Comparison of ENCODE assay signal across 1 cellular context in the genomic region with DNA sequence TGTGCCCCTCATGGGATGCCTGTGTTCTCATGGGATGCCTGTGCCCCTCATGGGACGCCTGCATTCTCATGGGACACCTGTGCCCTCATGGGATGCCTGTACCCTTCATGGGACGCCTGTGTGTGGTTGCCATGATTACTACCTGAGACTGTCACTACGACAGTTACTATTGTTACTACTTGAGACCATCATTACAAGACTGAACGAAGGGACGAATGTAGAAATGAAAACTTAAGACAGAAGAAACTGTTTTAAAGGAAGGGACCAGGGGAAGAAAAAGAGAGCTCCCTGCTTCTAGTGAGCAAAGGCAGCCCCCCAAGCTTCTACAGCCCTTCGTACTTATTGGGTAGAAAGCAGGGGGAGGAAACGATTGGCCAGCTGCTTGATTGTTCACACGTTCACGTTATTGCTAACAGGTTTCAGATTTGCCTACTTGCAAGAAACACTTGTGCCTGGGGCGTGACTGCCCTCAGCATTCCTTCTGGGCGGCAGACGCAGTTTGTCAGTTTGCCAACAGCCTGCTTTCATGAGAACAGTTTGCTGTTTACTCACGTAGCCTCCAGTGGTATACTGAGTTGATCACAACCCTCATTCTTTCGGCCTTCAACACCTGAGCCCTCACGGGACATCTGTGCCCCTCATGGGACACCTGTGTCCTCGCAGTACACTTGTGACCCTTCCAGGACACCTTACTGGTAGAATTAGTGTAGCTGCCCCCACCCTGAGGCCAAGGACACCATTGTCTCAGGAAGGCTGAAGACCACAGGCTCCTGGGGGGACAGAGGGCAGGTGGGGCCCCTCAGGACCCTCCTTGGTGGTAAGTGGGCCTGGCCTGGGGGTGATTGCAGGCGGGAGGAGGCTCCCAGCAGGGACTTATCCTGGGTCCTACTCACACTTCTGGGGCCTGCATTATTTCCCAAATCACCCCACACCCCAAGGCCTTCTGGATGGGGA.
TF ChIP-seq lines count a peak whose summit lies in the region.

No MANE protein-coding gene starts in this region.

TF ChIP-seq in IMR-90, 13 proteins besides CTCF, POLR2A, EP300 and RAD21:
- no peak for TF ChIP-seq BHLHE40 (IDR thresholded peaks at IDR 0.05; ENCODE audit: low read depth, low read length)
- TF ChIP-seq RFX5 (IDR thresholded peaks at IDR 0.05; ENCODE audit: low read depth, low read length), result no peak
- TF ChIP-seq NFE2L2 (IDR thresholded peaks at IDR 0.05; ENCODE audit: low read depth, low read length), result no peak
- TF ChIP-seq CHD1 (IDR thresholded peaks at IDR 0.05; ENCODE audit: low read depth, low read length), result no peak
- no peak for TF ChIP-seq RCOR1 (IDR thresholded peaks at IDR 0.05; ENCODE audit: insufficient replicate concordance, low read length)
- no peak for TF ChIP-seq MXI1 (IDR thresholded peaks at IDR 0.05; ENCODE audit: borderline replicate concordance, low read depth, low read length)
- no peak for TF ChIP-seq MAZ (IDR thresholded peaks at IDR 0.05; ENCODE audit: borderline replicate concordance, low read depth, low read length)
